ENCODE assay signal across 29 cellular contexts in the genomic region with DNA sequence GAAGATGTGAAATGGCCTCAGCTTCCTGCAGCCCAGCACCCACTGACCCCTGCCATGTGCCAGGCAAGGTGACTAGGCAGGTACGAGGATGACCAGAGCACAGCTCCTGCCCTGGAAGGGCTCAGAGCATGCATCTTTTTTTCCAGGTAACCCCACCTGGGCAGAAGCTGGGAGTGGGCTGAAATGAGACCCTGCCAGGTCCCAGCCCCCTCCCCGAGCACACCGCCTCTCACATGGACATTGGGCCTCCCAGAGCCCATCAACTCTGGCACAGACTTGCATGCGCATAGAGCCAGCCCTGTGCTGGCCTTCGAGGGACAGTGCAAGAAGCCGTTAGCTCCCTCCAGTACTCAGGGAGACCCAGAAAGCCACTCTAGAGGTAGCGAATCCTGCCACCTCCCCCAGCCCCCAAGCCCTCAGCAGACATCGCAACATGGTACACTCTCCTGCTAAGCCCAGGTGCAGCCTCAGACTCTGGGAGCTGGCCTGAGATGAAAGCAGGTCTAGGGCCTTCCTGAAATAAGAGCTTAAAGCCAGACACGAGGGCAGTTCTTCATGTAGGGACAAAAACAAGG. TPM values are rescaled to one million over a fixed set of nuclear protein-coding genes. Genes with fewer than 3 reads are reported as not detected.
"Had no signal": no experiment of that assay in that cellular context is flagged by ENCODE, and none has a peak within 500 bp of the region (broad histone marks: within the 10 kb centered on the region; RNA-seq: fewer than 3 reads in every experiment).

No MANE protein-coding gene starts in this region.

- H3K36me3 Mint-ChIP-seq: activated CD8-positive, alpha-beta memory T cell treated with anti-CD3 and anti-CD28 coated beads, Interleukin-2, amount 10 ng/mL, durations not matched to agents 7 days and 5 days; mesothelial cell of epicardium; naive thymus-derived CD8-positive, alpha-beta T cell; stimulated activated effector memory CD8-positive, alpha-beta T cell treated with anti-CD3 and anti-CD28 coated beads, Interleukin-12 subunit alpha, Interleukin-12 subunit beta, amount 100 ng/mL, for 72 hours had no signal

- H3K4me3 ChIP-seq: cardiac muscle cell, heart right ventricle, left lung, ovary, psoas muscle, right atrium auricular region, suprapubic skin, tibial nerve had no signal

- H3K36me3 ChIP-seq: cardiac muscle cell, heart right ventricle, left lung, ovary, right atrium auricular region, suprapubic skin, tibial nerve, WERI-Rb-1 had no signal

- H3K27me3 ChIP-seq: ovary, right atrium auricular region, tibial nerve had no signal

- ATAC-seq: activated CD8-positive, alpha-beta memory T cell treated with anti-CD3 and anti-CD28 coated beads, Interleukin-2, amount 10 ng/mL, durations not matched to agents 7 days and 5 days; activated CD8-positive, alpha-beta T cell treated with anti-CD3 and anti-CD28 coated beads for 36 hours; left lung; naive thymus-derived CD8-positive, alpha-beta T cell; psoas muscle; stimulated activated effector memory CD8-positive, alpha-beta T cell treated with anti-CD3 and anti-CD28 coated beads, Interleukin-12 subunit alpha, Interleukin-12 subunit beta, amount 100 ng/mL, for 72 hours; stimulated activated naive CD8-positive, alpha-beta T cell treated with anti-CD3 and anti-CD28 coated beads, Interleukin-15, amount 100 ng/mL, for 72 hours had no signal

- H3K4me1 ChIP-seq: heart right ventricle, left lung, psoas muscle, right atrium auricular region, suprapubic skin, tibial nerve had no signal

- H3K9me3 ChIP-seq: heart right ventricle, left lung, ovary, psoas muscle, right atrium auricular region, suprapubic skin, tibial nerve had no signal

- H3K9me3 Mint-ChIP-seq: activated CD4-positive, alpha-beta T cell treated with anti-CD3 and anti-CD28 coated beads, Interleukin-2, amount 10 ng/mL, durations not matched to agents 7 days and 5 days; activated CD8-positive, alpha-beta T cell treated with anti-CD3 and anti-CD28 coated beads for 36 hours; dendritic cell treated with granulocyte-macrophage colony-stimulating factor and Interleukin-4, amounts not matched to agents 40 ng/mL and 50 ng/mL, for 4 days; mesothelial cell of epicardium; naive thymus-derived CD8-positive, alpha-beta T cell; stimulated activated effector memory CD8-positive, alpha-beta T cell treated with anti-CD3 and anti-CD28 coated beads, Interleukin-12 subunit alpha, Interleukin-12 subunit beta, amount 100 ng/mL, for 72 hours; stimulated activated naive CD8-positive, alpha-beta T cell treated with anti-CD3 and anti-CD28 coated beads, Interleukin-15, amount 100 ng/mL, for 72 hours had no signal

- FAIRE-seq: endometrium, urothelium cell line had no signal

- DNase-seq: activated CD4-positive, alpha-beta T cell treated with anti-CD3 and anti-CD28 coated beads, Interleukin-2, amount 10 ng/mL, durations not matched to agents 7 days and 5 days; activated CD4-positive, CD25-positive, alpha-beta regulatory T cell treated with anti-CD3 and anti-CD28 coated beads, Interleukin-2, amount 50 U/mL, for 72 hours; activated CD8-positive, alpha-beta memory T cell treated with anti-CD3 and anti-CD28 coated beads, Interleukin-2, amount 10 ng/mL, durations not matched to agents 7 days and 5 days; activated CD8-positive, alpha-beta T cell treated with anti-CD3 and anti-CD28 coated beads for 36 hours; activated naive CD4-positive, alpha-beta T cell treated with Interleukin-2 at 50 U/mL for 16 hours; effector CD4-positive, alpha-beta T cell; heart right ventricle; left lung; mammary epithelial cell; stimulated activated CD4-positive, alpha-beta T cell treated with anti-CD3 and anti-CD28 coated beads, Interleukin-2, amount 100 ng/mL, for 24 hours; stimulated activated naive CD8-positive, alpha-beta T cell treated with anti-CD3 and anti-CD28 coated beads, Interleukin-15, amount 100 ng/mL, for 72 hours; WERI-Rb-1 had no signal

- H3K27ac Mint-ChIP-seq: activated CD4-positive, alpha-beta T cell treated with anti-CD3 and anti-CD28 coated beads, Interleukin-2, amount 10 ng/mL, durations not matched to agents 7 days and 5 days; activated CD8-positive, alpha-beta memory T cell treated with anti-CD3 and anti-CD28 coated beads, Interleukin-2, amount 10 ng/mL, durations not matched to agents 7 days and 5 days; activated CD8-positive, alpha-beta T cell treated with anti-CD3 and anti-CD28 coated beads for 36 hours; dendritic cell treated with granulocyte-macrophage colony-stimulating factor and Interleukin-4, amounts not matched to agents 40 ng/mL and 50 ng/mL, for 4 days; mesothelial cell of epicardium; naive thymus-derived CD8-positive, alpha-beta T cell; stimulated activated effector memory CD8-positive, alpha-beta T cell treated with anti-CD3 and anti-CD28 coated beads, Interleukin-12 subunit alpha, Interleukin-12 subunit beta, amount 100 ng/mL, for 72 hours had no signal

- H3K27ac ChIP-seq: cardiac muscle cell, heart right ventricle, left lung, ovary, psoas muscle, right atrium auricular region, suprapubic skin, tibial nerve, WERI-Rb-1 had no signal

- H3K4me1 Mint-ChIP-seq: activated CD4-positive, alpha-beta T cell treated with anti-CD3 and anti-CD28 coated beads, Interleukin-2, amount 10 ng/mL, durations not matched to agents 7 days and 5 days; activated CD8-positive, alpha-beta memory T cell treated with anti-CD3 and anti-CD28 coated beads, Interleukin-2, amount 10 ng/mL, durations not matched to agents 7 days and 5 days; mesothelial cell of epicardium; naive thymus-derived CD8-positive, alpha-beta T cell; stimulated activated effector memory CD8-positive, alpha-beta T cell treated with anti-CD3 and anti-CD28 coated beads, Interleukin-12 subunit alpha, Interleukin-12 subunit beta, amount 100 ng/mL, for 72 hours; stimulated activated naive CD8-positive, alpha-beta T cell treated with anti-CD3 and anti-CD28 coated beads, Interleukin-15, amount 100 ng/mL, for 72 hours had no signal

- H3K4me3 Mint-ChIP-seq: activated CD4-positive, alpha-beta T cell treated with anti-CD3 and anti-CD28 coated beads, Interleukin-2, amount 10 ng/mL, durations not matched to agents 7 days and 5 days; activated CD8-positive, alpha-beta memory T cell treated with anti-CD3 and anti-CD28 coated beads, Interleukin-2, amount 10 ng/mL, durations not matched to agents 7 days and 5 days; activated CD8-positive, alpha-beta T cell treated with anti-CD3 and anti-CD28 coated beads for 36 hours; dendritic cell treated with granulocyte-macrophage colony-stimulating factor and Interleukin-4, amounts not matched to agents 40 ng/mL and 50 ng/mL, for 4 days; mesothelial cell of epicardium; naive thymus-derived CD8-positive, alpha-beta T cell; stimulated activated effector memory CD8-positive, alpha-beta T cell treated with anti-CD3 and anti-CD28 coated beads, Interleukin-12 subunit alpha, Interleukin-12 subunit beta, amount 100 ng/mL, for 72 hours; stimulated activated naive CD8-positive, alpha-beta T cell treated with anti-CD3 and anti-CD28 coated beads, Interleukin-15, amount 100 ng/mL, for 72 hours had no signal

RNA-seq across cellular contexts. Expression of a gene that starts 8.9 kb away (rescaled TPM):
- total RNA-seq: activated CD4-positive, alpha-beta T cell treated with anti-CD3 and anti-CD28 coated beads, Interleukin-2, amount 10 ng/mL, durations not matched to agents 7 days and 5 days; activated CD8-positive, alpha-beta memory T cell treated with anti-CD3 and anti-CD28 coated beads, Interleukin-2, amount 10 ng/mL, durations not matched to agents 7 days and 5 days; activated CD8-positive, alpha-beta T cell treated with anti-CD3 and anti-CD28 coated beads for 36 hours; epithelial cell of proximal tubule; fibroblast of villous mesenchyme; heart right ventricle; kidney epithelial cell; left lung; mammary epithelial cell; mesothelial cell of epicardium; naive thymus-derived CD8-positive, alpha-beta T cell; psoas muscle; right atrium auricular region; skeletal muscle tissue; suprapubic skin; T-helper 2 cell treated with Interferon-gamma antibody and Interleukin-4, amounts not matched to agents 100 ng/mL and 5 ng/mL, for 36 hours; tibial nerve had no signal
- polyA plus RNA-seq: cardiac muscle cell, heart right ventricle, mammary epithelial cell, ovary, psoas muscle had no signal
